In the genomic region with DNA sequence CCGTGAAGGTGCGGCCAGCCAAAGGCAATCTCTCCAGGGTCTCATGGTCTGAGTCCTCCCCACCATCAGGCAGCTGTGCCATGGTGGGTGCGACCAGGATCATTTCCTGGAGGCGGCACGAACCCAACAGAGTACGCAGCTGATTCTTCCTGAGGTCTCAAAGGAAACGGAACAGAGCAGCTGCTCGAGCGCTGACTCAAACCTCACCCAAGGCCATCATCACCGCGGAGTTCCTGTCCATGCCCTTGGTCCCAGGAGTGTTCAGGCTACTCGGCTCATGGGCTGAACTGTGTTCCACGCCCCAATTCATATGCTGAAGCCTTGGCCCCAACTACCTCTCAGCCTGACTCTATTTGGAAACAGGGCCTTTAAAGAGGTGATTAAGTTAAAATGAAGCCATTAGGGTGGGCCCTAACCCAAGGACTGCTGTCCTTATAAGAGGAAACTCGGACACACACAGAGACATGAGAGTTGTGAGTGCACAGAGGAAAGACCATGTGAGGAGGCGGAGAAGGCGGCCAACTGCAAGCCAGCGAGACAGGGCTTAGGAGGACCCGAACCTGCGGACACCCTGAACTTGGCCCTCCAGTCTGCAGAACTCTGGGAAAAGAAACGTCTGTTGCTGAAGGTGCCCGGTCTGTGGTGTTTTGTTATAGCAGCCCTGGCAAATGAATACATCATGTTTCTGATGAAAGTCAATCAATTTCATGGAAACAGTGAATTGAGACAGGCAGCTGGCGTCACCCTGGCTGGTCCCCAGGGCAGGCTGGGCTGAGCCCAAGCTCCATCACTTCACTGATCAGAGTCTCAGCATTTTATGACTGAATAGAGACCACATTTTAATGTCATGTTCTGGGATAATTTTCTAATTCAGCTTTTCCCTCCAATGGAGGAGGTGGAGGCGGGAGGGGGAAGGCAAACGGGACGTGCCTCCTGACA, we compare ENCODE assay signal across 1 cellular context.
TF ChIP-seq lines count a peak whose summit lies in the region.

No MANE protein-coding gene starts in this region.

TF ChIP-seq in HepG2, 621 proteins besides CTCF, POLR2A, EP300 and RAD21 (continued from another document and continues in another):
- TF ChIP-seq, protein P1, sequence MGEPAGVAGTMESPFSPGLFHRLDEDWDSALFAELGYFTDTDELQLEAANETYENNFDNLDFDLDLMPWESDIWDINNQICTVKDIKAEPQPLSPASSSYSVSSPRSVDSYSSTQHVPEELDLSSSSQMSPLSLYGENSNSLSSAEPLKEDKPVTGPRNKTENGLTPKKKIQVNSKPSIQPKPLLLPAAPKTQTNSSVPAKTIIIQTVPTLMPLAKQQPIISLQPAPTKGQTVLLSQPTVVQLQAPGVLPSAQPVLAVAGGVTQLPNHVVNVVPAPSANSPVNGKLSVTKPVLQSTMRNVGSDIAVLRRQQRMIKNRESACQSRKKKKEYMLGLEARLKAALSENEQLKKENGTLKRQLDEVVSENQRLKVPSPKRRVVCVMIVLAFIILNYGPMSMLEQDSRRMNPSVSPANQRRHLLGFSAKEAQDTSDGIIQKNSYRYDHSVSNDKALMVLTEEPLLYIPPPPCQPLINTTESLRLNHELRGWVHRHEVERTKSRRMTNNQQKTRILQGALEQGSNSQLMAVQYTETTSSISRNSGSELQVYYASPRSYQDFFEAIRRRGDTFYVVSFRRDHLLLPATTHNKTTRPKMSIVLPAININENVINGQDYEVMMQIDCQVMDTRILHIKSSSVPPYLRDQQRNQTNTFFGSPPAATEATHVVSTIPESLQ (CRISPR knock-in tag; conservative IDR thresholded peaks at IDR 0.05), result no peak
- TF ChIP-seq ZSCAN20 (CRISPR knock-in tag; IDR thresholded peaks at IDR 0.05; ENCODE audit: borderline replicate concordance) (no peak), NR1H2 (CRISPR knock-in tag; IDR thresholded peaks at IDR 0.05; ENCODE audit: borderline replicate concordance, low read depth) (no peak), SRSF4 (IDR thresholded peaks at IDR 0.05; ENCODE audit: low read depth, low read length, poor library complexity, severe bottlenecking) (no peak), ZNF205 (CRISPR knock-in tag; IDR thresholded peaks at IDR 0.05) (no peak; the same call in 1 of the 2 replicates), MLLT10 (CRISPR knock-in tag; IDR thresholded peaks at IDR 0.05) (no peak), ZSCAN21 (CRISPR knock-in tag; IDR thresholded peaks at IDR 0.05; ENCODE audit: borderline replicate concordance) (peak; percentile 80; the same call in 1 of the 2 replicates), TBP (CRISPR knock-in tag; IDR thresholded peaks at IDR 0.05) (no peak), ZNF552 (CRISPR knock-in tag; IDR thresholded peaks at IDR 0.05; ENCODE audit: borderline replicate concordance) (no peak), ZNF782 (CRISPR knock-in tag; IDR thresholded peaks at IDR 0.05; ENCODE audit: borderline replicate concordance) (no peak), ZSCAN22 (CRISPR knock-in tag; IDR thresholded peaks at IDR 0.05) (no peak), LRRFIP1 (CRISPR knock-in tag; conservative IDR thresholded peaks at IDR 0.05) (no peak), ZFAT (CRISPR knock-in tag; conservative IDR thresholded peaks at IDR 0.05) (no peak), SMAD3 (CRISPR knock-in tag; IDR thresholded peaks at IDR 0.05) (no peak), SALL1 (CRISPR knock-in tag; IDR thresholded peaks at IDR 0.05) (peak; percentile 86), PHF21A (CRISPR knock-in tag; IDR thresholded peaks at IDR 0.05) (peak; percentile 14; the same call in 1 of the 2 replicates), ZBTB7A (CRISPR knock-in tag; IDR thresholded peaks at IDR 0.05) (no peak), JARID2 (CRISPR knock-in tag; IDR thresholded peaks at IDR 0.05; ENCODE audit: insufficient replicate concordance) (no peak), JUND (CRISPR knock-in tag; IDR thresholded peaks at IDR 0.05) (no peak), ZNF629 (CRISPR knock-in tag; conservative IDR thresholded peaks at IDR 0.05) (no peak), CC2D1A (CRISPR knock-in tag; IDR thresholded peaks at IDR 0.05) (no peak), PHF20 (CRISPR knock-in tag; IDR thresholded peaks at IDR 0.05) (no peak), ZNF850 (CRISPR knock-in tag; conservative IDR thresholded peaks at IDR 0.05) (no peak), FIP1L1 (IDR thresholded peaks at IDR 0.05; ENCODE audit: borderline replicate concordance, insufficient read depth, low read depth, low read length) (no peak), KMT2A (CRISPR knock-in tag; IDR thresholded peaks at IDR 0.05) (peak; percentile 55; the same call in 1 of the 2 replicates), KAT7 (CRISPR knock-in tag; IDR thresholded peaks at IDR 0.05; ENCODE audit: borderline replicate concordance) (peak; percentile 80; the same call in 1 of the 2 replicates)
- TF ChIP-seq, protein P2, sequence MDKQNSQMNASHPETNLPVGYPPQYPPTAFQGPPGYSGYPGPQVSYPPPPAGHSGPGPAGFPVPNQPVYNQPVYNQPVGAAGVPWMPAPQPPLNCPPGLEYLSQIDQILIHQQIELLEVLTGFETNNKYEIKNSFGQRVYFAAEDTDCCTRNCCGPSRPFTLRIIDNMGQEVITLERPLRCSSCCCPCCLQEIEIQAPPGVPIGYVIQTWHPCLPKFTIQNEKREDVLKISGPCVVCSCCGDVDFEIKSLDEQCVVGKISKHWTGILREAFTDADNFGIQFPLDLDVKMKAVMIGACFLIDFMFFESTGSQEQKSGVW (CRISPR knock-in tag; IDR thresholded peaks at IDR 0.05; ENCODE audit: borderline replicate concordance), result no peak
- TF ChIP-seq, protein P3, sequence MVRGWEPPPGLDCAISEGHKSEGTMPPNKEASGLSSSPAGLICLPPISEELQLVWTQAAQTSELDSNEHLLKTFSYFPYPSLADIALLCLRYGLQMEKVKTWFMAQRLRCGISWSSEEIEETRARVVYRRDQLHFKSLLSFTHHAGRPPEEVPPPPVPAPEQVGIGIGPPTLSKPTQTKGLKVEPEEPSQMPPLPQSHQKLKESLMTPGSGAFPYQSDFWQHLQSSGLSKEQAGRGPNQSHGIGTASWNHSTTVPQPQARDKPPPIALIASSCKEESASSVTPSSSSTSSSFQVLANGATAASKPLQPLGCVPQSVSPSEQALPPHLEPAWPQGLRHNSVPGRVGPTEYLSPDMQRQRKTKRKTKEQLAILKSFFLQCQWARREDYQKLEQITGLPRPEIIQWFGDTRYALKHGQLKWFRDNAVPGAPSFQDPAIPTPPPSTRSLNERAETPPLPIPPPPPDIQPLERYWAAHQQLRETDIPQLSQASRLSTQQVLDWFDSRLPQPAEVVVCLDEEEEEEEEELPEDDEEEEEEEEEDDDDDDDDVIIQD (CRISPR knock-in tag; IDR thresholded peaks at IDR 0.05; ENCODE audit: low read depth), result peak; percentile 77; the same call in 1 of the 2 replicates
- TF ChIP-seq, protein P4, sequence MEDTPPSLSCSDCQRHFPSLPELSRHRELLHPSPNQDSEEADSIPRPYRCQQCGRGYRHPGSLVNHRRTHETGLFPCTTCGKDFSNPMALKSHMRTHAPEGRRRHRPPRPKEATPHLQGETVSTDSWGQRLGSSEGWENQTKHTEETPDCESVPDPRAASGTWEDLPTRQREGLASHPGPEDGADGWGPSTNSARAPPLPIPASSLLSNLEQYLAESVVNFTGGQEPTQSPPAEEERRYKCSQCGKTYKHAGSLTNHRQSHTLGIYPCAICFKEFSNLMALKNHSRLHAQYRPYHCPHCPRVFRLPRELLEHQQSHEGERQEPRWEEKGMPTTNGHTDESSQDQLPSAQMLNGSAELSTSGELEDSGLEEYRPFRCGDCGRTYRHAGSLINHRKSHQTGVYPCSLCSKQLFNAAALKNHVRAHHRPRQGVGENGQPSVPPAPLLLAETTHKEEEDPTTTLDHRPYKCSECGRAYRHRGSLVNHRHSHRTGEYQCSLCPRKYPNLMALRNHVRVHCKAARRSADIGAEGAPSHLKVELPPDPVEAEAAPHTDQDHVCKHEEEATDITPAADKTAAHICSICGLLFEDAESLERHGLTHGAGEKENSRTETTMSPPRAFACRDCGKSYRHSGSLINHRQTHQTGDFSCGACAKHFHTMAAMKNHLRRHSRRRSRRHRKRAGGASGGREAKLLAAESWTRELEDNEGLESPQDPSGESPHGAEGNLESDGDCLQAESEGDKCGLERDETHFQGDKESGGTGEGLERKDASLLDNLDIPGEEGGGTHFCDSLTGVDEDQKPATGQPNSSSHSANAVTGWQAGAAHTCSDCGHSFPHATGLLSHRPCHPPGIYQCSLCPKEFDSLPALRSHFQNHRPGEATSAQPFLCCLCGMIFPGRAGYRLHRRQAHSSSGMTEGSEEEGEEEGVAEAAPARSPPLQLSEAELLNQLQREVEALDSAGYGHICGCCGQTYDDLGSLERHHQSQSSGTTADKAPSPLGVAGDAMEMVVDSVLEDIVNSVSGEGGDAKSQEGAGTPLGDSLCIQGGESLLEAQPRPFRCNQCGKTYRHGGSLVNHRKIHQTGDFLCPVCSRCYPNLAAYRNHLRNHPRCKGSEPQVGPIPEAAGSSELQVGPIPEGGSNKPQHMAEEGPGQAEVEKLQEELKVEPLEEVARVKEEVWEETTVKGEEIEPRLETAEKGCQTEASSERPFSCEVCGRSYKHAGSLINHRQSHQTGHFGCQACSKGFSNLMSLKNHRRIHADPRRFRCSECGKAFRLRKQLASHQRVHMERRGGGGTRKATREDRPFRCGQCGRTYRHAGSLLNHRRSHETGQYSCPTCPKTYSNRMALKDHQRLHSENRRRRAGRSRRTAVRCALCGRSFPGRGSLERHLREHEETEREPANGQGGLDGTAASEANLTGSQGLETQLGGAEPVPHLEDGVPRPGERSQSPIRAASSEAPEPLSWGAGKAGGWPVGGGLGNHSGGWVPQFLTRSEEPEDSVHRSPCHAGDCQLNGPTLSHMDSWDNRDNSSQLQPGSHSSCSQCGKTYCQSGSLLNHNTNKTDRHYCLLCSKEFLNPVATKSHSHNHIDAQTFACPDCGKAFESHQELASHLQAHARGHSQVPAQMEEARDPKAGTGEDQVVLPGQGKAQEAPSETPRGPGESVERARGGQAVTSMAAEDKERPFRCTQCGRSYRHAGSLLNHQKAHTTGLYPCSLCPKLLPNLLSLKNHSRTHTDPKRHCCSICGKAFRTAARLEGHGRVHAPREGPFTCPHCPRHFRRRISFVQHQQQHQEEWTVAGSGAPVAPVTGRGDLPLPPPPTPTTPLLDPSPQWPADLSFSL (CRISPR knock-in tag; IDR thresholded peaks at IDR 0.05), result no peak
- TF ChIP-seq, protein P5, sequence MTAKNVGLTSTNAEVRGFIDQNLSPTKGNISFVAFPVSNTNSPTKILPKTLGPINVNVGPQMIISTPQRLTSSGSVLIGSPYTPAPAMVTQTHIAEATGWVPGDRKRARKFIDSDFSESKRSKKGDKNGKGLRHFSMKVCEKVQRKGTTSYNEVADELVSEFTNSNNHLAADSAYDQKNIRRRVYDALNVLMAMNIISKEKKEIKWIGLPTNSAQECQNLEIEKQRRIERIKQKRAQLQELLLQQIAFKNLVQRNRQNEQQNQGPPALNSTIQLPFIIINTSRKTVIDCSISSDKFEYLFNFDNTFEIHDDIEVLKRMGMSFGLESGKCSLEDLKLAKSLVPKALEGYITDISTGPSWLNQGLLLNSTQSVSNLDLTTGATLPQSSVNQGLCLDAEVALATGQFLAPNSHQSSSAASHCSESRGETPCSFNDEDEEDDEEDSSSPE (CRISPR knock-in tag; IDR thresholded peaks at IDR 0.05), result no peak
- TF ChIP-seq, protein P6, sequence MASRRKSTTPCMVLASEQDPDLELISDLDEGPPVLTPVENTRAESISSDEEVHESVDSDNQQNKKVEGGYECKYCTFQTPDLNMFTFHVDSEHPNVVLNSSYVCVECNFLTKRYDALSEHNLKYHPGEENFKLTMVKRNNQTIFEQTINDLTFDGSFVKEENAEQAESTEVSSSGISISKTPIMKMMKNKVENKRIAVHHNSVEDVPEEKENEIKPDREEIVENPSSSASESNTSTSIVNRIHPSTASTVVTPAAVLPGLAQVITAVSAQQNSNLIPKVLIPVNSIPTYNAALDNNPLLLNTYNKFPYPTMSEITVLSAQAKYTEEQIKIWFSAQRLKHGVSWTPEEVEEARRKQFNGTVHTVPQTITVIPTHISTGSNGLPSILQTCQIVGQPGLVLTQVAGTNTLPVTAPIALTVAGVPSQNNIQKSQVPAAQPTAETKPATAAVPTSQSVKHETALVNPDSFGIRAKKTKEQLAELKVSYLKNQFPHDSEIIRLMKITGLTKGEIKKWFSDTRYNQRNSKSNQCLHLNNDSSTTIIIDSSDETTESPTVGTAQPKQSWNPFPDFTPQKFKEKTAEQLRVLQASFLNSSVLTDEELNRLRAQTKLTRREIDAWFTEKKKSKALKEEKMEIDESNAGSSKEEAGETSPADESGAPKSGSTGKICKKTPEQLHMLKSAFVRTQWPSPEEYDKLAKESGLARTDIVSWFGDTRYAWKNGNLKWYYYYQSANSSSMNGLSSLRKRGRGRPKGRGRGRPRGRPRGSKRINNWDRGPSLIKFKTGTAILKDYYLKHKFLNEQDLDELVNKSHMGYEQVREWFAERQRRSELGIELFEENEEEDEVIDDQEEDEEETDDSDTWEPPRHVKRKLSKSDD (CRISPR knock-in tag; IDR thresholded peaks at IDR 0.05; ENCODE audit: low read depth), result 0 out of 2 replicates have a peak, but pooled peaks have one; percentile 38
